8 cellular contexts compared by ENCODE assay signal in genomic region chr15:45200799-45201556, GRCh38. TPM values are rescaled to one million over a fixed set of nuclear protein-coding genes. Genes with fewer than 3 reads are reported as not detected.
DNase-seq lines count a peak whose midpoint lies in the region; ATAC-seq lines count a peak whose summit lies in the region.

No MANE protein-coding gene starts in this region.

- no peaks in the 10 kb centered on the region for H3K27me3 ChIP-seq in layer of hippocampus (ENCODE audit: control insufficient read depth, insufficient read depth, low read length)

- DNase-seq in DMS53 treated with DMSO at 0.1 percent for 48 hours (lab: John Stamatoyannopoulos, UW; ENCODE audit: unreplicated experiment) (peak; percentile 85), NCI-H345 (lab: John Stamatoyannopoulos, UW) (peak; percentile 68), cerebellum (ENCODE audit: low spot score) (peak; percentile 73)
- peak; percentile 84 for DNase-seq in activated CD4-positive, CD25-positive, alpha-beta regulatory T cell treated with anti-CD3 and anti-CD28 coated beads, Interleukin-2, amount 50 U/mL, for 72 hours
- peak; percentile 39 to 74 for DNase-seq in stimulated activated CD4-positive, alpha-beta T cell treated with anti-CD3 and anti-CD28 coated beads, Interleukin-1b, Interleukin-23, amount 100 ng/mL, for 1 hour (ENCODE audit: low read depth in 2 of 2)

- peak overlapping the region; percentile 98 for H3K27ac ChIP-seq in layer of hippocampus (ENCODE audit: low read depth, low read length)

- ATAC-seq in HG02870 (IDR thresholded peaks at IDR 0.05; ENCODE audit: unreplicated experiment) (peak; percentile 1), HG03135 (IDR thresholded peaks at IDR 0.05; ENCODE audit: unreplicated experiment) (no peak)

RNA-seq across cellular contexts. Expression of gene SHF, which starts 13.2 kb away (rescaled TPM):
- 82.7 TPM for total RNA-seq in cerebellum

RNA-seq across cellular contexts. Expression of gene SLC28A2, which starts 51.1 kb away (rescaled TPM):
- total RNA-seq in cerebellum: not detected
